ENCODE assay signal across 27 cellular contexts in the genomic region with DNA sequence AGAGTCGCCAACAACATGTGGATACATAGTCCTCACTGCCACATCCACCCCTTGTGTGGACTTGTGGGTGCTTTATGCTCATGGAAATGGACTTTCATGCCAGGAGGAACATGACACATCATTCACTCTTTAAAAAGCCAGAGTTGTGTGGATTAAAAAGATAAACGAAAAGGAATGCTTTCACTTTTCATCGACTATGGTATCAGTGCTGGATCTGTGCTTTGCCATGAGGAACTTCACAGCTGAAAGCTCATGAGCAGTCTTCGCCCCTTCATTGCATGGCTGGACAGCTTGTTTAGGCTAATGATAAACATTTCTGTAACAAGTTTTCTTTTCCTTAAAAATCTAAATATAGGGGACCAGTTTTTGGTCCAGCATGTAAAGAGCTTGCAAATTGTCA.
"Had no signal": no experiment of that assay in that cellular context is flagged by ENCODE, and none has a peak within 500 bp of the region (broad histone marks: within the 10 kb centered on the region; RNA-seq: fewer than 3 reads in every experiment).

No MANE protein-coding gene starts in this region.

- H3K9me3 ChIP-seq: SJSA1 had no signal

- H3K4me3 ChIP-seq: cardiac muscle cell, SJSA1 had no signal

- H3K4me3 Mint-ChIP-seq: activated CD4-positive, alpha-beta memory T cell treated with anti-CD3 and anti-CD28 coated beads, Interleukin-2, amount 10 ng/mL, durations not matched to agents 7 days and 5 days; activated CD4-positive, alpha-beta T cell treated with anti-CD3 and anti-CD28 coated beads for 36 hours; activated naive CD4-positive, alpha-beta T cell treated with anti-CD3 and anti-CD28 coated beads for 36 hours; activated naive CD8-positive, alpha-beta T cell; activated T-helper 17 cell treated with anti-CD3 and anti-CD28 coated beads, Interleukin-2, amount 50 U/mL, for 72 hours had no signal

- H3K4me1 ChIP-seq: SJSA1 had no signal

- H3K4me1 Mint-ChIP-seq: activated CD4-positive, alpha-beta memory T cell treated with anti-CD3 and anti-CD28 coated beads, Interleukin-2, amount 10 ng/mL, durations not matched to agents 7 days and 5 days; activated CD4-positive, alpha-beta T cell treated with anti-CD3 and anti-CD28 coated beads for 36 hours; activated T-helper 17 cell treated with anti-CD3 and anti-CD28 coated beads, Interleukin-2, amount 50 U/mL, for 72 hours had no signal

- H3K36me3 Mint-ChIP-seq: activated naive CD8-positive, alpha-beta T cell had no signal

- DNase-seq: activated CD4-positive, alpha-beta memory T cell treated with anti-CD3 and anti-CD28 coated beads, Interleukin-2, amount 10 ng/mL, durations not matched to agents 7 days and 5 days; activated CD4-positive, alpha-beta T cell treated with anti-CD3 and anti-CD28 coated beads for 36 hours; activated CD4-positive, alpha-beta T cell treated with anti-CD3 and anti-CD28 coated beads, Interleukin-2, amount 50 U/mL, for 1 hour; activated CD4-positive, CD25-positive, alpha-beta regulatory T cell; activated gamma-delta T cell; activated naive CD4-positive, alpha-beta T cell treated with anti-CD3 and anti-CD28 coated beads for 36 hours; activated T-cell treated with anti-CD3 and anti-CD28 coated beads for 4 hours; activated T-cell treated with anti-CD3 and anti-CD28 coated beads, Interleukin-2, amount 50 U/mL, for 48 hours; brain microvascular endothelial cell; Kasumi-1; KBM-7; NCI-H1105 treated with DMSO at 0.1 percent for 48 hours; NCI-H146; NCI-H1930; NCI-H2107; NCI-H345; NCI-H510A; NCI-H526 treated with DMSO at 0.1 percent for 48 hours; Right ventricle myocardium superior; SW 1271 had no signal

- ATAC-seq: activated CD4-positive, alpha-beta T cell treated with anti-CD3 and anti-CD28 coated beads for 36 hours; activated T-helper 17 cell treated with anti-CD3 and anti-CD28 coated beads, Interleukin-2, amount 50 U/mL, for 72 hours; Panc1; SK-N-SH treated with all-trans-retinoic acid at 6 μM for 48 hours had no signal

- H3K9me3 Mint-ChIP-seq: activated CD4-positive, alpha-beta memory T cell treated with anti-CD3 and anti-CD28 coated beads, Interleukin-2, amount 10 ng/mL, durations not matched to agents 7 days and 5 days; activated naive CD4-positive, alpha-beta T cell treated with anti-CD3 and anti-CD28 coated beads for 36 hours; activated T-helper 17 cell treated with anti-CD3 and anti-CD28 coated beads, Interleukin-2, amount 50 U/mL, for 72 hours had no signal

- H3K27ac ChIP-seq: brain microvascular endothelial cell, cardiac muscle cell, RWPE1, SJSA1 had no signal

- H3K27ac Mint-ChIP-seq: activated CD4-positive, alpha-beta memory T cell treated with anti-CD3 and anti-CD28 coated beads, Interleukin-2, amount 10 ng/mL, durations not matched to agents 7 days and 5 days; activated CD4-positive, alpha-beta T cell treated with anti-CD3 and anti-CD28 coated beads for 36 hours; activated naive CD4-positive, alpha-beta T cell treated with anti-CD3 and anti-CD28 coated beads for 36 hours; activated naive CD8-positive, alpha-beta T cell; activated T-helper 17 cell treated with anti-CD3 and anti-CD28 coated beads, Interleukin-2, amount 50 U/mL, for 72 hours had no signal

- H3K27me3 ChIP-seq: brain microvascular endothelial cell, cardiac muscle cell, SJSA1 had no signal

- H3K27me3 Mint-ChIP-seq: activated CD4-positive, alpha-beta memory T cell treated with anti-CD3 and anti-CD28 coated beads, Interleukin-2, amount 10 ng/mL, durations not matched to agents 7 days and 5 days; activated naive CD8-positive, alpha-beta T cell; activated T-helper 17 cell treated with anti-CD3 and anti-CD28 coated beads, Interleukin-2, amount 50 U/mL, for 72 hours had no signal
